ENCODE assay signal across 16 cellular contexts in genomic region chr3:22836131-22836530, GRCh38.
"Had no signal": no experiment of that assay in that cellular context is flagged by ENCODE, and none has a peak within 500 bp of the region (broad histone marks: within the 10 kb centered on the region; RNA-seq: fewer than 3 reads in every experiment).

No MANE protein-coding gene starts in this region.

- H3K27ac ChIP-seq: ascending aorta, colonic mucosa, parathyroid adenoma, sigmoid colon, spleen, uterus had no signal

- H3K79me2 ChIP-seq: parathyroid adenoma had no signal

- FAIRE-seq: endometrium, frontal cortex had no signal

- DNase-seq: activated CD8-positive, alpha-beta memory T cell treated with anti-CD3 and anti-CD28 coated beads for 24 hours; activated CD8-positive, alpha-beta memory T cell treated with anti-CD3 and anti-CD28 coated beads, Interleukin-2, amount 50 U/mL, for 48 hours; activated gamma-delta T cell; activated T-cell treated with anti-CD3 and anti-CD28 coated beads, Interleukin-2, amount 50 U/mL, for 72 hours; colonic mucosa; head of caudate nucleus; natural killer cell; sigmoid colon; spleen; stimulated activated naive CD4-positive, alpha-beta T cell; T1000; uterus had no signal

- ATAC-seq: activated T-cell treated with anti-CD3 and anti-CD28 coated beads, Interleukin-2, amount 50 U/mL, for 72 hours; natural killer cell had no signal

- H3K4me3 ChIP-seq: ascending aorta, colonic mucosa, sigmoid colon, spleen, uterus had no signal

- H3K4me1 ChIP-seq: ascending aorta, colonic mucosa, parathyroid adenoma, sigmoid colon, spleen, uterus had no signal

- H3K27me3 ChIP-seq: ascending aorta, colonic mucosa, sigmoid colon, spleen, uterus had no signal

- H3K36me3 ChIP-seq: ascending aorta, colonic mucosa, sigmoid colon, spleen, uterus had no signal

- H2AFZ ChIP-seq: parathyroid adenoma had no signal

- H3K9me3 ChIP-seq: colonic mucosa, sigmoid colon, uterus had no signal

- H3K9ac ChIP-seq: parathyroid adenoma had no signal
